Comparison of ENCODE assay signal across 25 cellular contexts in the genomic region with DNA sequence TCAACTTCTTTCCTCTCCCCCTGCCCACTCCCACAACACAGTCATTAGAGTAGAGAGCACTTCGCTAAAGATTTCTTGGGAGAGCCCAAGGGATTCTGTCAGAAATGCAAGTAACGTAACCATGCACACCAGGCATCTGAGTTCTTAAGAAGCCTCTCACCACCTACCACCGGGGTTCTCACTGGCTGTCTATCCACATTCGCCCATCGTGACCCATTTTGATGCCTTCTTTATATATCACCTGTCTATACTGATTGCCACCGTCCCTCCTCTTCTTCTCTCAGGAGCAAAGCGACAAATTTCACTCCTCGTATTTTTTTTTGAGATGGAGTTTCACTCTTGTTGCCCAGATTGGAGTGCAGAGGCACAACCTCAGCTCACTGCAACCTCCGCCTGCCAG. TPM values are rescaled to one million over a fixed set of nuclear protein-coding genes. Genes with fewer than 3 reads are reported as not detected.
"Had no signal": no experiment of that assay in that cellular context is flagged by ENCODE, and none has a peak within 500 bp of the region (broad histone marks: within the 10 kb centered on the region; RNA-seq: fewer than 3 reads in every experiment).

No MANE protein-coding gene starts in this region.

- H3K4me1 ChIP-seq: colonic mucosa, esophagus squamous epithelium, gastrocnemius medialis, heart left ventricle, heart right ventricle had no signal

- H3K27ac Mint-ChIP-seq: dendritic cell treated with granulocyte-macrophage colony-stimulating factor and Interleukin-4, amounts not matched to agents 40 ng/mL and 50 ng/mL, for 4 days; endodermal cell had no signal

- H3K9me3 Mint-ChIP-seq: dendritic cell treated with granulocyte-macrophage colony-stimulating factor and Interleukin-4, amounts not matched to agents 40 ng/mL and 50 ng/mL, for 4 days; effector memory CD8-positive, alpha-beta T cell; endodermal cell had no signal

- H3K9me3 ChIP-seq: colonic mucosa, esophagus muscularis mucosa, esophagus squamous epithelium, gastrocnemius medialis, gastroesophageal sphincter, heart left ventricle, heart right ventricle had no signal

- H3K4me3 ChIP-seq: colonic mucosa, coronary artery, dorsolateral prefrontal cortex, esophagus muscularis mucosa, esophagus squamous epithelium, gastrocnemius medialis, gastroesophageal sphincter, heart left ventricle, heart right ventricle had no signal

- H3K4me3 Mint-ChIP-seq: dendritic cell treated with granulocyte-macrophage colony-stimulating factor and Interleukin-4, amounts not matched to agents 40 ng/mL and 50 ng/mL, for 4 days; effector memory CD8-positive, alpha-beta T cell; endodermal cell had no signal

- DNase-seq: colonic mucosa; cortex of kidney; dermis blood vessel endothelial cell; dorsolateral prefrontal cortex; effector CD4-positive, alpha-beta T cell; effector CD8-positive, alpha-beta T cell; effector memory CD4-positive, alpha-beta T cell; effector memory CD8-positive, alpha-beta T cell; erythroblast; esophagus squamous epithelium; foreskin fibroblast; foreskin keratinocyte; foreskin melanocyte; gastrocnemius medialis; glutamatergic neuron; heart left ventricle; heart right ventricle had no signal

- H3K36me3 ChIP-seq: colonic mucosa, esophagus muscularis mucosa, esophagus squamous epithelium, gastrocnemius medialis, gastroesophageal sphincter, heart left ventricle, heart right ventricle had no signal

- H3K27me3 ChIP-seq: colonic mucosa, dorsolateral prefrontal cortex, esophagus muscularis mucosa, foreskin keratinocyte, gastrocnemius medialis, gastroesophageal sphincter had no signal

RNA-seq across cellular contexts. Expression of a gene that starts 23.9 kb away (rescaled TPM):
- total RNA-seq: dermis microvascular lymphatic vessel endothelial cell, endothelial cell of umbilical vein, fibroblast of villous mesenchyme had no signal
